ENCODE assay signal across 29 cellular contexts in the genomic region with DNA sequence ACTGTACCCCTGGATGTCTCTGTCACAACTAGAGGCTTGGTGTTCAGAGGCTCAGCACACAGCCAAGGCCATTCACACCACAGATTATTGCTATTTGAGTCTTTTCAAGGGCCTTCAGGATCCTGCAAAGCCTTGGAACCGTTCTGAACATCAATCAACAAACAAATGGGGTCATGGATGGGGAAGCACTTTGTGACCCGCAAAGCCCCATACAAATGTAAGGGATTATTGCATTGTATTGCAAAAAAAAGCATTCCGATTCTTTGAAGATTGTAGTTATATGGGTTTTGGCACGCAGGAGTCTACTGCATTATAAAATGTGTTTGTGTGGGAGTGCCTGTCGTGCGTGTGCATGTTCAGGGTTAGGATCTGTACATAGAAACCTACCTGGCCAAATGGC.
"Had no signal": no experiment of that assay in that cellular context is flagged by ENCODE, and none has a peak within 500 bp of the region (broad histone marks: within the 10 kb centered on the region; RNA-seq: fewer than 3 reads in every experiment).

No MANE protein-coding gene starts in this region.

- H3K4me1 ChIP-seq: pancreas, psoas muscle, right lobe of liver, sigmoid colon, testis, upper lobe of right lung, uterus had no signal

- H3K9me3 Mint-ChIP-seq: natural killer cell treated with Interleukin-12 subunit alpha and Interleukin-12 subunit beta and Interleukin-15 and Interleukin-18, amount 100 ng/mL, for 72 hours; stimulated activated effector memory CD8-positive, alpha-beta T cell treated with anti-CD3 and anti-CD28 coated beads, Interleukin-12 subunit alpha, Interleukin-12 subunit beta, amount 100 ng/mL, for 72 hours; stimulated activated naive B cell treated with anti-CD40 and anti-IgM and Interleukin-4, amounts not matched to agents 10 μg/mL and 1 μg/mL and 100 μg/mL, for 72 hours; stimulated activated naive CD8-positive, alpha-beta T cell treated with anti-CD3 and anti-CD28 coated beads, Interleukin-15, Interleukin-2, amounts not matched to agents 100 ng/mL and 50 ng/mL, for 24 hours; type B pancreatic cell had no signal

- H3K9me3 ChIP-seq: pancreas, psoas muscle, right lobe of liver, sigmoid colon, suprapubic skin, testis, transverse colon, upper lobe of right lung, uterus had no signal

- DNase-seq: naive B cell; naive thymus-derived CD8-positive, alpha-beta T cell; nephron progenitor cell; occipital lobe; pancreas; psoas muscle; right cardiac atrium; right lobe of liver; sigmoid colon; small intestine; stimulated activated CD4-positive, alpha-beta T cell treated with anti-CD3 and anti-CD28 coated beads, Interleukin-15, amount 100 ng/mL, for 24 hours; stimulated activated CD4-positive, alpha-beta T cell treated with anti-CD3 and anti-CD28 coated beads, Interleukin-2, amount 100 ng/mL, for 24 hours; stimulated activated CD4-positive, alpha-beta T cell treated with anti-CD3 and anti-CD28 coated beads, Interleukin-2, amount 100 ng/mL, for 48 hours; stimulated activated CD4-positive, alpha-beta T cell treated with anti-CD3 and anti-CD28 coated beads, Interleukin-4, amount 100 ng/mL, for 24 hours; stimulated activated naive B cell treated with anti-CD40 and anti-IgM and Interleukin-4, amounts not matched to agents 10 μg/mL and 1 μg/mL and 100 μg/mL, for 72 hours; stimulated activated naive CD4-positive, alpha-beta T cell treated with Interleukin-2 at 50 U/mL for 16 hours; stomach; testis; tibial artery; transverse colon; upper lobe of right lung; uterus had no signal

- H3K27me3 ChIP-seq: pancreas, right lobe of liver, sigmoid colon, stomach, suprapubic skin, testis, tibial artery, transverse colon, upper lobe of right lung, uterus had no signal

- H3K27ac ChIP-seq: pancreas, psoas muscle, right lobe of liver, sigmoid colon, stomach, suprapubic skin, testis, tibial artery, transverse colon, upper lobe of right lung, uterus had no signal

- FAIRE-seq: pancreas, small intestine had no signal

- ATAC-seq: naive thymus-derived CD8-positive, alpha-beta T cell; natural killer cell treated with Interleukin-12 subunit alpha and Interleukin-12 subunit beta and Interleukin-15 and Interleukin-18, amount 100 ng/mL, for 72 hours; pancreas; psoas muscle; right cardiac atrium; right lobe of liver; stimulated activated effector memory CD8-positive, alpha-beta T cell treated with anti-CD3 and anti-CD28 coated beads, Interleukin-12 subunit alpha, Interleukin-12 subunit beta, amount 100 ng/mL, for 72 hours; stimulated activated naive B cell treated with anti-CD40 and anti-IgM and Interleukin-4, amounts not matched to agents 10 μg/mL and 1 μg/mL and 100 μg/mL, for 72 hours; upper lobe of right lung had no signal

- H3K27me3 Mint-ChIP-seq: naive B cell; naive thymus-derived CD8-positive, alpha-beta T cell; natural killer cell treated with Interleukin-12 subunit alpha and Interleukin-12 subunit beta and Interleukin-15 and Interleukin-18, amount 100 ng/mL, for 72 hours; stimulated activated naive B cell treated with anti-CD40 and anti-IgM and Interleukin-4, amounts not matched to agents 10 μg/mL and 1 μg/mL and 100 μg/mL, for 72 hours; stimulated activated naive CD8-positive, alpha-beta T cell treated with anti-CD3 and anti-CD28 coated beads, Interleukin-15, Interleukin-2, amounts not matched to agents 100 ng/mL and 50 ng/mL, for 24 hours; type B pancreatic cell had no signal

- H3K27ac Mint-ChIP-seq: naive thymus-derived CD8-positive, alpha-beta T cell; natural killer cell treated with Interleukin-12 subunit alpha and Interleukin-12 subunit beta and Interleukin-15 and Interleukin-18, amount 100 ng/mL, for 72 hours; nephron progenitor cell; progenitor cell of endocrine pancreas; stimulated activated effector memory CD8-positive, alpha-beta T cell treated with anti-CD3 and anti-CD28 coated beads, Interleukin-12 subunit alpha, Interleukin-12 subunit beta, amount 100 ng/mL, for 72 hours; stimulated activated naive B cell treated with anti-CD40 and anti-IgM and Interleukin-4, amounts not matched to agents 10 μg/mL and 1 μg/mL and 100 μg/mL, for 72 hours; stimulated activated naive CD8-positive, alpha-beta T cell treated with anti-CD3 and anti-CD28 coated beads, Interleukin-15, Interleukin-2, amounts not matched to agents 100 ng/mL and 50 ng/mL, for 24 hours; type B pancreatic cell had no signal

- H3K36me3 ChIP-seq: pancreas, right lobe of liver, sigmoid colon, stomach, suprapubic skin, tibial artery, transverse colon, upper lobe of right lung, uterus had no signal

- H3K4me3 ChIP-seq: pancreas, psoas muscle, right lobe of liver, sigmoid colon, stomach, suprapubic skin, testis, tibial artery, transverse colon, upper lobe of right lung, uterus had no signal

- H3K4me3 Mint-ChIP-seq: naive B cell; naive thymus-derived CD8-positive, alpha-beta T cell; natural killer cell treated with Interleukin-12 subunit alpha and Interleukin-12 subunit beta and Interleukin-15 and Interleukin-18, amount 100 ng/mL, for 72 hours; nephron progenitor cell; neural crest cell; stimulated activated effector memory CD8-positive, alpha-beta T cell treated with anti-CD3 and anti-CD28 coated beads, Interleukin-12 subunit alpha, Interleukin-12 subunit beta, amount 100 ng/mL, for 72 hours; stimulated activated naive B cell treated with anti-CD40 and anti-IgM and Interleukin-4, amounts not matched to agents 10 μg/mL and 1 μg/mL and 100 μg/mL, for 72 hours; stimulated activated naive CD8-positive, alpha-beta T cell treated with anti-CD3 and anti-CD28 coated beads, Interleukin-15, Interleukin-2, amounts not matched to agents 100 ng/mL and 50 ng/mL, for 24 hours; type B pancreatic cell had no signal

- H3K36me3 Mint-ChIP-seq: naive B cell; naive thymus-derived CD8-positive, alpha-beta T cell; natural killer cell treated with Interleukin-12 subunit alpha and Interleukin-12 subunit beta and Interleukin-15 and Interleukin-18, amount 100 ng/mL, for 72 hours; stimulated activated effector memory CD8-positive, alpha-beta T cell treated with anti-CD3 and anti-CD28 coated beads, Interleukin-12 subunit alpha, Interleukin-12 subunit beta, amount 100 ng/mL, for 72 hours; stimulated activated naive B cell treated with anti-CD40 and anti-IgM and Interleukin-4, amounts not matched to agents 10 μg/mL and 1 μg/mL and 100 μg/mL, for 72 hours; type B pancreatic cell had no signal
